In genomic region chr15:63244976-63245645, GRCh38 we compare ENCODE assay signal across 10 cellular contexts. TPM values are rescaled to one million over a fixed set of nuclear protein-coding genes. Genes with fewer than 3 reads are reported as not detected.
DNase-seq lines count a peak whose midpoint lies in the region; ATAC-seq, FAIRE-seq and TF ChIP-seq lines count a peak whose summit lies in the region.
"Had no signal": no experiment of that assay in that cellular context is flagged by ENCODE, and none has a peak within 500 bp of the region (broad histone marks: within the 10 kb centered on the region; RNA-seq: fewer than 3 reads in every experiment).

No MANE protein-coding gene starts in this region.

- no peak overlapping the region for H2AFZ ChIP-seq in HepG2 (ENCODE audit: low read length)
- peak overlapping the region; percentile 18 for H2AFZ ChIP-seq in mammary epithelial cell (ENCODE audit: low read depth, low read length)
- H2AFZ ChIP-seq in GM23338: no peak overlapping the region

- H3F3A ChIP-seq in GM23338 (replicated peaks; ENCODE audit: low read depth): no peaks in the 10 kb centered on the region

- in situ Hi-C loops in HepG2 (cut with HindIII; ENCODE audit: extremely low pct_ligation_motif_present, low pct_unique_long_range_greater_than_20kb): no loop called here
- in situ Hi-C loops in mammary epithelial cell (cut with MboI; ENCODE audit: low sequenced_read_pairs in 2 of 2): no loop called here

- peak overlapping the region; percentile 83 to 89 for H3K27ac Mint-ChIP-seq in natural killer cell
- H3K27ac Mint-ChIP-seq in GM23338: no peak overlapping the region

- no peaks in the 10 kb centered on the region for H3K79me2 ChIP-seq in HepG2 (ENCODE audit: insufficient read depth, low read length)
- H3K79me2 ChIP-seq in mammary epithelial cell (ENCODE audit: insufficient read depth, low read length): peaks cover 8% of the 10 kb centered on the region
- H3K79me2 ChIP-seq in GM23338 (replicated peaks; ENCODE audit: insufficient read depth): peaks cover 12% of the 10 kb centered on the region

- DNase-seq in right lobe of liver: no peak
- no peak for DNase-seq in HepG2 (ENCODE audit: low spot score)
- no peak for DNase-seq in mammary epithelial cell
- DNase-seq in natural killer cell: no peak
- no peak for DNase-seq in GM23338 (ENCODE audit: low spot score)
- no peak for DNase-seq in SK-N-DZ (ENCODE audit: low spot score)
- DNase-seq: NCI-H774 had no signal

- intact Hi-C loops in right lobe of liver (cut with DNase I): no loop called here
- intact Hi-C loops in HepG2 (cut with micrococcal nuclease; ENCODE audit: unreplicated experiment): no loop called here
- intact Hi-C loops in mammary epithelial cell (cut with micrococcal nuclease): loop anchor here (2.0 kb wide), 1 partner anchor 26 kb away; no protein-coding TSS in a partner anchor
- intact Hi-C loops in natural killer cell (cut with micrococcal nuclease): loop anchor here (5.0 kb wide), 2 partner anchors 33 to 88 kb away; partner anchors contain the start of gene RPS27L

- H3K36me3 ChIP-seq in right lobe of liver: no peaks in the 10 kb centered on the region
- H3K36me3 ChIP-seq in HepG2 (replicated peaks in 1 of 2; ENCODE audit: control insufficient read depth in 1 of 2, insufficient read depth in 2 of 2, low read length in 2 of 2): 0 out of 5 replicates have a peak, but pooled peaks cover 0 to 3% of the 10 kb centered on the region in 2 experiments
- H3K36me3 ChIP-seq in mammary epithelial cell (ENCODE audit: insufficient read depth, low read length): no peaks in the 10 kb centered on the region
- H3K36me3 ChIP-seq in urinary bladder (ENCODE audit: insufficient read depth): no peaks in the 10 kb centered on the region
- no peaks in the 10 kb centered on the region; the same call in 1 of the 2 replicates for H3K36me3 ChIP-seq in GM23338 (ENCODE audit: insufficient read depth)

- CTCF ChIA-PET in HepG2 (lab: Yijun Ruan, JAX; ENCODE audit: low intra/inter-chr PET ratio, low total read pairs): no interaction called here
- CTCF ChIA-PET in mammary epithelial cell (lab: Charles Lee; ENCODE audit: low non-redundant PET): interaction anchor here (0.5 kb wide), 1 partner anchor 316 kb away, joined by 7 read pairs; no protein-coding TSS in a partner anchor

- H3K4me2 ChIP-seq in HepG2 (ENCODE audit: low read depth, low read length) (no peak overlapping the region), mammary epithelial cell (ENCODE audit: insufficient read depth, low read depth, low read length) (peak overlapping the region; percentile 68), GM23338 (no peak overlapping the region)

- H3K27ac ChIP-seq in right lobe of liver: peak overlapping the region; percentile 22 to 42 (median 25)
- no peak overlapping the region for H3K27ac ChIP-seq in HepG2 (ENCODE audit: extremely low read length, insufficient read depth, low read length)
- H3K27ac ChIP-seq in mammary epithelial cell (ENCODE audit: insufficient read depth, low read depth, low read length): peak overlapping the region; percentile 77
- H3K27ac ChIP-seq in urinary bladder (ENCODE audit: low read depth): peak overlapping the region; percentile 23
- no peak overlapping the region for H3K27ac ChIP-seq in GM23338 (ENCODE audit: low read depth)

- no peak overlapping the region for H3K4me3 ChIP-seq in right lobe of liver
- no peak overlapping the region for H3K4me3 ChIP-seq in HepG2 (replicated peaks in 1 of 3; ENCODE audit: insufficient read depth in 1 of 3, low read depth in 2 of 3, low read length in 3 of 3)
- peak overlapping the region in 2 of 3 experiments; percentile 8 to 16 for H3K4me3 ChIP-seq in mammary epithelial cell (replicated peaks in 1 of 3; ENCODE audit: insufficient read depth in 1 of 3, low read depth in 2 of 3, low read length in 3 of 3)
- no peak overlapping the region for H3K4me3 ChIP-seq in urinary bladder (ENCODE audit: low read depth, low read length)
- H3K4me3 ChIP-seq in GM23338: no peak overlapping the region

- no peaks in the 10 kb centered on the region for H4K20me1 ChIP-seq in HepG2 (ENCODE audit: insufficient read depth, low read length)
- no peaks in the 10 kb centered on the region for H4K20me1 ChIP-seq in mammary epithelial cell (ENCODE audit: insufficient read depth, low read length)
- no peaks in the 10 kb centered on the region for H4K20me1 ChIP-seq in GM23338 (replicated peaks; ENCODE audit: insufficient read depth)

- WGBS in right lobe of liver (ENCODE audit: insufficient coverage, low coverage, low lambda C conversion rate, missing lambda C conversion rate): 54% methylated on average over 5 of the region's 5 CpGs
- 95% methylated on average over 5 of the region's 5 CpGs for WGBS in HepG2 (ENCODE audit: low lambda C conversion rate)
- 55% methylated on average over 5 of the region's 5 CpGs for WGBS in mammary epithelial cell (ENCODE audit: low coverage, missing lambda C conversion rate)
- WGBS in urinary bladder: 53% methylated on average over 5 of the region's 5 CpGs

- TF ChIP-seq POLR2A in right lobe of liver (IDR thresholded peaks at IDR 0.05) (no peak), HepG2 (IDR thresholded peaks at IDR 0.05; ENCODE audit: insufficient read depth in 1 of 2, low read depth in 2 of 2, low read length in 2 of 2) (no peak)

- TF ChIP-seq CTCF in right lobe of liver (IDR thresholded peaks at IDR 0.05): no peak
- no peak for TF ChIP-seq CTCF in HepG2 (CRISPR knock-in tag; IDR thresholded peaks at IDR 0.05)
- no peak for TF ChIP-seq CTCF in mammary epithelial cell (conservative IDR thresholded peaks at IDR 0.05 in 1 of 2, IDR thresholded peaks at IDR 0.05 in 1 of 2; ENCODE audit: extremely low read depth in 1 of 2, insufficient read depth in 1 of 2, low read depth in 1 of 2, low read length in 2 of 2)
- TF ChIP-seq CTCF in natural killer cell (IDR thresholded peaks at IDR 0.05): no peak
- no peak for TF ChIP-seq CTCF in GM23338 (conservative IDR thresholded peaks at IDR 0.05; ENCODE audit: low read depth in 2 of 2)

- H3K4me1 ChIP-seq in right lobe of liver (peaks cover 0 to 15% (median 0%) of the 10 kb centered on the region in 4 donors), HepG2 (ENCODE audit: insufficient read depth, low read length) (peaks cover 10% of the 10 kb centered on the region), mammary epithelial cell (ENCODE audit: insufficient read depth, low read length) (peaks cover 34% of the 10 kb centered on the region), urinary bladder (ENCODE audit: insufficient read depth) (no peaks in the 10 kb centered on the region), GM23338 (ENCODE audit: insufficient read depth) (no peaks in the 10 kb centered on the region)

- no peak for FAIRE-seq in HepG2 (lab: Jason Lieb, UNC)

- no peak for TF ChIP-seq RAD21 in HepG2 (CRISPR knock-in tag; IDR thresholded peaks at IDR 0.05)

- H3K4me1 Mint-ChIP-seq in natural killer cell (peaks cover 78% of the 10 kb centered on the region in 2 donors), GM23338 (no peaks in the 10 kb centered on the region)

- TF ChIP-seq EP300 in HepG2 (IDR thresholded peaks at IDR 0.05; ENCODE audit: low read depth in 2 of 2, low read length in 2 of 2) (no peak), HepG2 (CRISPR knock-in tag; IDR thresholded peaks at IDR 0.05; ENCODE audit: borderline replicate concordance) (no peak)

- peak overlapping the region; percentile 19 for H3K4me3 Mint-ChIP-seq in natural killer cell
- H3K4me3 Mint-ChIP-seq in GM23338: no peak overlapping the region
- H3K4me3 Mint-ChIP-seq: nephron had no signal

- ATAC-seq in right lobe of liver (no peak), HepG2 (no peak), natural killer cell (peak; percentile 52 to 63 (median 56)), GM23338 (no peak), HG03025 (IDR thresholded peaks at IDR 0.05; ENCODE audit: low FRiP score, unreplicated experiment) (no peak)

- BruUV-seq in HepG2 (replicated peaks; lab: Mats Ljungman, UMichigan) (no TSS peak), mammary epithelial cell (replicated peaks; lab: Mats Ljungman, UMichigan) (no TSS peak)

- H3K9me3 ChIP-seq in right lobe of liver (no peaks in the 10 kb centered on the region), HepG2 (ENCODE audit: low read length) (no peaks in the 10 kb centered on the region), mammary epithelial cell (replicated peaks; ENCODE audit: insufficient read depth, low read length) (no peaks in the 10 kb centered on the region)

- H3K36me3 Mint-ChIP-seq in natural killer cell (peaks cover 9% of the 10 kb centered on the region), GM23338 (ENCODE audit: low read depth) (peaks cover 41% of the 10 kb centered on the region)

- H3K9me3 Mint-ChIP-seq in natural killer cell: no peaks in the 10 kb centered on the region
- H3K9me3 Mint-ChIP-seq in GM23338: peaks cover 21% of the 10 kb centered on the region

- no peaks in the 10 kb centered on the region for H3K27me3 Mint-ChIP-seq in natural killer cell (ENCODE audit: low read depth in 2 of 2)
- H3K27me3 Mint-ChIP-seq in GM23338 (ENCODE audit: insufficient read depth, low read depth, poor library complexity): peaks cover 4% of the 10 kb centered on the region

- dilution Hi-C loops in mammary epithelial cell (cut with HindIII; ENCODE audit: low sequenced_read_pairs): no loop called here

- no peaks in the 10 kb centered on the region for H3K9me2 ChIP-seq in GM23338 (ENCODE audit: insufficient read depth)

- no peaks in the 10 kb centered on the region for H3K27me3 ChIP-seq in right lobe of liver
- H3K27me3 ChIP-seq in HepG2 (ENCODE audit: control insufficient read depth in 1 of 2, insufficient read depth in 2 of 2, low read length in 2 of 2): no peaks in the 10 kb centered on the region
- H3K27me3 ChIP-seq in mammary epithelial cell (ENCODE audit: insufficient read depth, low read length): no peaks in the 10 kb centered on the region
- no peaks in the 10 kb centered on the region for H3K27me3 ChIP-seq in GM23338 (ENCODE audit: insufficient read depth)

- POLR2A ChIA-PET in HepG2 (lab: Yijun Ruan, JAX): no interaction called here

- H3K9ac ChIP-seq in HepG2 (ENCODE audit: insufficient read depth, low read depth, low read length) (no peak overlapping the region), mammary epithelial cell (ENCODE audit: insufficient read depth, low read length) (peak overlapping the region; percentile 38)

RNA-seq across cellular contexts. Expression of gene APH1B, which starts 32.3 kb away (rescaled TPM):
- total RNA-seq in right lobe of liver (1 to 10 TPM; 2.2 to 7.4 (median 4.7) TPM), HepG2 (2016; rRNA removed; fragmentation: Illumina TruSeq; extraction: Trizol) (0.67 and 1.00 TPM in 2 replicates), mammary epithelial cell (10 to 100 TPM; 15.8 to 18.4 TPM), natural killer cell (10 to 100 TPM in 1 of 3 donors, 1 to 10 TPM in 2; 8.6 to 12.4 (median 9.9) TPM), urinary bladder (20.2 TPM)
- 0.61 and 0.62 TPM in 2 replicates for total RNA-seq in HepG2 (2016; cell fraction: cytosol; rRNA removed; fragmentation: Illumina TruSeq; extraction: Trizol; ENCODE audit: low read depth)
- 0.58 and 2.0 TPM in 2 replicates for total RNA-seq in HepG2 (2016; cell fraction: insoluble cytoplasmic fraction; rRNA removed; fragmentation: Illumina TruSeq; extraction: Trizol)
- 0.21 and 0.59 TPM in 2 replicates for total RNA-seq in HepG2 (2016; cell fraction: membrane; rRNA removed; fragmentation: Illumina TruSeq; extraction: Trizol)
- total RNA-seq in HepG2 (2016; cell fraction: nucleus; rRNA removed; fragmentation: Illumina TruSeq; extraction: Trizol): 1.5 and 2.3 TPM in 2 replicates
- polyA plus RNA-seq in HepG2 (2011; rRNA removed) (0.45 and 0.72 TPM in 2 replicates), mammary epithelial cell (4.9 TPM), urinary bladder (10.9 TPM), GM23338 (2016; fragmentation: Nextera tagmentation; extraction: Ambion mirVana) (14.3 and 16.3 TPM in 2 replicates)
- polyA plus RNA-seq in HepG2 (2011; cell fraction: cytosol; rRNA removed): 0.43 and 0.46 TPM in 2 replicates
- 0.97 and 1.0 TPM in 2 replicates for polyA plus RNA-seq in HepG2 (2011; cell fraction: nucleus; rRNA removed)
- 1.4 and 2.6 TPM in 2 replicates for polyA plus RNA-seq in HepG2 (2012)
- polyA plus RNA-seq in HepG2 (2016; cell fraction: cytosol; fragmentation: Illumina TruSeq; extraction: Trizol; ENCODE audit: low read depth): 0.47 and 0.48 TPM in 2 replicates
- 0.56 and 0.86 TPM in 2 replicates for polyA plus RNA-seq in HepG2 (2016; cell fraction: insoluble cytoplasmic fraction; fragmentation: Illumina TruSeq; extraction: Trizol; ENCODE audit: low read depth)
- 0.24 and 0.55 TPM in 2 replicates for polyA plus RNA-seq in HepG2 (2016; cell fraction: membrane; fragmentation: Illumina TruSeq; extraction: Trizol; ENCODE audit: low read depth)
- polyA plus RNA-seq in HepG2 (2016; cell fraction: nucleus; fragmentation: Illumina TruSeq; extraction: Trizol; ENCODE audit: insufficient read depth, low read depth): 3.0 and 3.3 TPM in 2 replicates
- polyA minus RNA-seq in HepG2 (2011; rRNA and poly(A)+ RNA removed; ENCODE audit: low replicate concordance): 0.23 and 0.82 TPM in 2 replicates
- polyA minus RNA-seq in HepG2 (2011; cell fraction: cytosol; rRNA and poly(A)+ RNA removed): 0.89 and 1.3 TPM in 2 replicates
- polyA minus RNA-seq in HepG2 (2011; cell fraction: nucleus; rRNA and poly(A)+ RNA removed): 2.3 and 4.4 TPM in 2 replicates
- 41.8 TPM for polyA minus RNA-seq in mammary epithelial cell
- 23.8 and 24.4 TPM in 2 replicates for total RNA-seq in GM23338 (2014; rRNA removed; shearing (Covaris generic))
- polyA plus RNA-seq in SK-N-DZ (2014; cell fraction: cytosol; rRNA removed): 8.8 and 10.9 TPM in 2 replicates
- 5.6 and 6.1 TPM in 2 replicates for polyA plus RNA-seq in SK-N-DZ (2014; cell fraction: nucleus; rRNA removed)

RNA-seq across cellular contexts. Expression of gene RAB8B, which starts 55.7 kb away (rescaled TPM):
- total RNA-seq in right lobe of liver (10 to 100 TPM in 4 of 6 experiments, 1 to 10 TPM in 2; 5.8 to 50.7 (median 14.3) TPM), HepG2 (2016; rRNA removed; fragmentation: Illumina TruSeq; extraction: Trizol) (14.2 and 20.4 TPM in 2 replicates), mammary epithelial cell (10 to 100 TPM; 20.6 to 36.3 TPM), natural killer cell (100 to 1,000 TPM; 128 to 155 (median 137) TPM), urinary bladder (105 TPM)
- total RNA-seq in HepG2 (2016; cell fraction: cytosol; rRNA removed; fragmentation: Illumina TruSeq; extraction: Trizol; ENCODE audit: low read depth): 0.79 and 1.7 TPM in 2 replicates
- total RNA-seq in HepG2 (2016; cell fraction: insoluble cytoplasmic fraction; rRNA removed; fragmentation: Illumina TruSeq; extraction: Trizol): 14.3 and 23.1 TPM in 2 replicates
- 4.1 and 5.5 TPM in 2 replicates for total RNA-seq in HepG2 (2016; cell fraction: membrane; rRNA removed; fragmentation: Illumina TruSeq; extraction: Trizol)
- 7.3 and 8.0 TPM in 2 replicates for total RNA-seq in HepG2 (2016; cell fraction: nucleus; rRNA removed; fragmentation: Illumina TruSeq; extraction: Trizol)
- polyA plus RNA-seq in HepG2 (2011; rRNA removed) (4.7 and 6.8 TPM in 2 replicates), mammary epithelial cell (13.9 TPM), urinary bladder (27.7 TPM), GM23338 (2016; fragmentation: Nextera tagmentation; extraction: Ambion mirVana) (23.2 and 23.5 TPM in 2 replicates)
- polyA plus RNA-seq in HepG2 (2011; cell fraction: cytosol; rRNA removed): 2.3 and 3.5 TPM in 2 replicates
- 3.0 TPM in 2 replicates for polyA plus RNA-seq in HepG2 (2011; cell fraction: nucleus; rRNA removed)
- 5.3 and 8.5 TPM in 2 replicates for polyA plus RNA-seq in HepG2 (2012)
- 1.4 and 1.5 TPM in 2 replicates for polyA plus RNA-seq in HepG2 (2016; cell fraction: cytosol; fragmentation: Illumina TruSeq; extraction: Trizol; ENCODE audit: low read depth)
- 11.3 and 13.5 TPM in 2 replicates for polyA plus RNA-seq in HepG2 (2016; cell fraction: insoluble cytoplasmic fraction; fragmentation: Illumina TruSeq; extraction: Trizol; ENCODE audit: low read depth)
- 2.8 and 2.9 TPM in 2 replicates for polyA plus RNA-seq in HepG2 (2016; cell fraction: membrane; fragmentation: Illumina TruSeq; extraction: Trizol; ENCODE audit: low read depth)
- polyA plus RNA-seq in HepG2 (2016; cell fraction: nucleus; fragmentation: Illumina TruSeq; extraction: Trizol; ENCODE audit: insufficient read depth, low read depth): 7.1 and 7.6 TPM in 2 replicates
- 4.8 and 5.9 TPM in 2 replicates for polyA minus RNA-seq in HepG2 (2011; rRNA and poly(A)+ RNA removed; ENCODE audit: low replicate concordance)
- polyA minus RNA-seq in HepG2 (2011; cell fraction: cytosol; rRNA and poly(A)+ RNA removed): 22.2 and 22.6 TPM in 2 replicates
- polyA minus RNA-seq in HepG2 (2011; cell fraction: nucleus; rRNA and poly(A)+ RNA removed): 5.2 and 8.2 TPM in 2 replicates
- polyA minus RNA-seq in mammary epithelial cell: 56.8 TPM
- total RNA-seq in GM23338 (2014; rRNA removed; shearing (Covaris generic)): 38.1 and 41.7 TPM in 2 replicates
- 16.8 and 17.2 TPM in 2 replicates for polyA plus RNA-seq in SK-N-DZ (2014; cell fraction: cytosol; rRNA removed)
- polyA plus RNA-seq in SK-N-DZ (2014; cell fraction: nucleus; rRNA removed): 10.5 and 11.0 TPM in 2 replicates

Comparison
In these comparisons a context has a peak if more than half of its experiments do, and no peak if none do; other contexts are left out.
1. H3K27ac ChIP-seq: peak in right lobe of liver (3 of 3), mammary epithelial cell (single experiment) and urinary bladder (single experiment); none in HepG2 (single experiment) and GM23338 (single experiment).
2. ATAC-seq: peak in natural killer cell (3 of 3); none in right lobe of liver (0 of 4), HepG2 (single experiment), GM23338 (single experiment) and HG03025 (single experiment).
3. H3K4me3 ChIP-seq: peak in mammary epithelial cell (2 of 3); none in right lobe of liver (0 of 3), HepG2 (0 of 3), urinary bladder (single experiment) and GM23338 (single experiment).
4. intact Hi-C loops: an anchor here in mammary epithelial cell (2.0 kb wide) and natural killer cell (5.0 kb wide); none called in right lobe of liver and HepG2.